17 cellular contexts compared by ENCODE assay signal in genomic region chr1:91828583-91829281, GRCh38. TPM values are rescaled to one million over a fixed set of nuclear protein-coding genes. Genes with fewer than 3 reads are reported as not detected.
A peak's percentile ranks its signal among the peaks of the same experiment; 100 is the strongest.
DNase-seq lines count a peak whose midpoint lies in the region; ATAC-seq and TF ChIP-seq lines count a peak whose summit lies in the region.
"Had no signal": no experiment of that assay in that cellular context is flagged by ENCODE, and none has a peak within 500 bp of the region (broad histone marks: within the 10 kb centered on the region; RNA-seq: fewer than 3 reads in every experiment).

No MANE protein-coding gene starts in this region.

- DNase-seq in heart right ventricle (no peak), left ventricle myocardium superior (no peak), epithelial cell of esophagus (ENCODE audit: low read depth) (peak; percentile 12), upper lobe of left lung (no peak), SW 1271 (lab: John Stamatoyannopoulos, UW) (no peak)
- no peak for DNase-seq in activated naive CD8-positive, alpha-beta T cell treated with anti-CD3 and anti-CD28 coated beads for 36 hours
- DNase-seq: activated B cell treated with CpG ODN at 0.5 μM for 24 hours; activated gamma-delta T cell treated with Interleukin-2 at 50 U/mL for 16 hours; CD4-positive, CD25-positive, alpha-beta regulatory T cell; GDM1; NCI-H2081 treated with DMSO at 0.1 percent for 48 hours; NCI-H774; stimulated activated CD4-positive, alpha-beta T cell treated with anti-CD3 and anti-CD28 coated beads, Interleukin-4, amount 100 ng/mL, for 4 hours; upper lobe of right lung had no signal

- H3K4me3 Mint-ChIP-seq in activated naive CD8-positive, alpha-beta T cell treated with anti-CD3 and anti-CD28 coated beads for 36 hours, result no peak overlapping the region
- H3K4me3 Mint-ChIP-seq: activated B cell treated with CpG ODN at 0.5 μM for 24 hours, neural crest cell had no signal

- no peak overlapping the region for H3K9ac ChIP-seq in muscle layer of colon (ENCODE audit: low read length)

- H3K27me3 ChIP-seq in heart right ventricle (no peaks in the 10 kb centered on the region), muscle layer of colon (ENCODE audit: control insufficient read depth in 1 of 2, insufficient read depth in 2 of 2, low read length in 2 of 2) (no peaks in the 10 kb centered on the region), upper lobe of left lung (no peaks in the 10 kb centered on the region)
- H3K27me3 ChIP-seq: upper lobe of right lung had no signal

- H3K4me1 Mint-ChIP-seq in activated naive CD8-positive, alpha-beta T cell treated with anti-CD3 and anti-CD28 coated beads for 36 hours, result peaks cover 10% of the 10 kb centered on the region
- H3K4me1 Mint-ChIP-seq: activated B cell treated with CpG ODN at 0.5 μM for 24 hours had no signal

- no peaks in the 10 kb centered on the region for H3K9me3 ChIP-seq in heart right ventricle
- H3K9me3 ChIP-seq in muscle layer of colon (ENCODE audit: low read length), result no peaks in the 10 kb centered on the region
- no peaks in the 10 kb centered on the region for H3K9me3 ChIP-seq in upper lobe of left lung
- H3K9me3 ChIP-seq: upper lobe of right lung had no signal

- TF ChIP-seq CTCF in heart right ventricle (IDR thresholded peaks at IDR 0.05) (no peak), epithelial cell of esophagus (IDR thresholded peaks at IDR 0.05; ENCODE audit: insufficient read depth, low read depth, low read length, missing control alignments) (no peak), upper lobe of left lung (IDR thresholded peaks at IDR 0.05) (no peak)

- no peaks in the 10 kb centered on the region for H3K36me3 Mint-ChIP-seq in activated naive CD8-positive, alpha-beta T cell treated with anti-CD3 and anti-CD28 coated beads for 36 hours

- intact Hi-C loops in heart right ventricle (cut with DNase I) (loop anchor here in 2 of 10 donors (10.0 kb wide), 3 partner anchors 94 to 244 kb away; no protein-coding TSS in a partner anchor), left ventricle myocardium superior (cut with micrococcal nuclease) (loop anchor here (10.0 kb wide), 1 partner anchor 56 kb away; the partner anchor contains the start of gene TGFBR3)

- H3K27me3 Mint-ChIP-seq in activated naive CD8-positive, alpha-beta T cell treated with anti-CD3 and anti-CD28 coated beads for 36 hours, result no peaks in the 10 kb centered on the region
- H3K27me3 Mint-ChIP-seq: activated B cell treated with CpG ODN at 0.5 μM for 24 hours; CD4-positive, CD25-positive, alpha-beta regulatory T cell had no signal

- no peaks in the 10 kb centered on the region for H3K36me3 ChIP-seq in heart right ventricle
- H3K36me3 ChIP-seq in muscle layer of colon (ENCODE audit: insufficient read depth, low read length), result no peaks in the 10 kb centered on the region
- no peaks in the 10 kb centered on the region for H3K36me3 ChIP-seq in upper lobe of left lung
- H3K36me3 ChIP-seq: upper lobe of right lung had no signal

- H3K9me3 Mint-ChIP-seq in activated naive CD8-positive, alpha-beta T cell treated with anti-CD3 and anti-CD28 coated beads for 36 hours, result no peaks in the 10 kb centered on the region
- H3K9me3 Mint-ChIP-seq: activated B cell treated with CpG ODN at 0.5 μM for 24 hours; CD4-positive, CD25-positive, alpha-beta regulatory T cell; neural crest cell had no signal

- TF ChIP-seq EP300 in upper lobe of left lung (IDR thresholded peaks at IDR 0.05), result no peak

- TF ChIP-seq POLR2A in upper lobe of left lung (IDR thresholded peaks at IDR 0.05), result no peak

- H3K4me3 ChIP-seq in heart right ventricle (no peak overlapping the region), epithelial cell of esophagus (ENCODE audit: low read length) (no peak overlapping the region), muscle layer of colon (ENCODE audit: low read depth in 1 of 2, low read length in 2 of 2) (no peak overlapping the region), upper lobe of left lung (no peak overlapping the region)
- H3K4me3 ChIP-seq: upper lobe of right lung had no signal

- H3K27ac ChIP-seq in heart right ventricle (peak overlapping the region in 8 of 10 donors; percentile 56 to 88 (median 86)), muscle layer of colon (ENCODE audit: low read depth, low read length) (peak overlapping the region; percentile 71), upper lobe of left lung (peak overlapping the region in 3 of 4 donors; percentile 13 to 60 (median 20))
- H3K27ac ChIP-seq: upper lobe of right lung had no signal

- no peak overlapping the region for H3K27ac Mint-ChIP-seq in activated naive CD8-positive, alpha-beta T cell treated with anti-CD3 and anti-CD28 coated beads for 36 hours
- H3K27ac Mint-ChIP-seq: activated B cell treated with CpG ODN at 0.5 μM for 24 hours had no signal

- 78% methylated on average over 9 of the region's 9 CpGs for WGBS in heart right ventricle, 2 donors
- WGBS in upper lobe of left lung, 2 donors, result 65 to 69% methylated on average over 9 of the region's 9 CpGs

- no peak for ATAC-seq in heart right ventricle
- no peak for ATAC-seq in left ventricle myocardium superior
- ATAC-seq in upper lobe of left lung (ENCODE audit: low FRiP score in 2 of 2), result no peak
- ATAC-seq in GM21381 (IDR thresholded peaks at IDR 0.05; ENCODE audit: unreplicated experiment), result no peak

- H3K4me1 ChIP-seq in heart right ventricle (peaks cover 17 to 58% (median 42%) of the 10 kb centered on the region in 9 donors), muscle layer of colon (ENCODE audit: insufficient read depth, low read length) (peaks cover 65% of the 10 kb centered on the region), upper lobe of left lung (peaks cover 27 to 46% (median 36%) of the 10 kb centered on the region in 4 donors)

RNA-seq across cellular contexts. Expression of gene TGFBR3, which starts 57.2 kb away (rescaled TPM):
- total RNA-seq in heart right ventricle, result 10 to 100 TPM; 11.9 to 36.7 (median 26.4) TPM
- 10 to 100 TPM in 1 of 2 donors, 1 to 10 TPM in 1; 6.6 to 11.2 TPM for polyA plus RNA-seq in heart right ventricle
- total RNA-seq in left ventricle myocardium superior, result 26.2 TPM
- 10 to 100 TPM; 33.5 to 78.3 (median 57.1) TPM for total RNA-seq in upper lobe of left lung
- 1 to 10 TPM; 4.4 to 4.7 TPM for total RNA-seq in activated naive CD8-positive, alpha-beta T cell treated with anti-CD3 and anti-CD28 coated beads for 36 hours

Comparison
In these comparisons a context has a peak if more than half of its experiments do, and no peak if none do; other contexts are left out.
1. H3K27ac ChIP-seq: peak in every context shown above with its lines; median percentile 86 in heart right ventricle; 71 in muscle layer of colon; 20 in upper lobe of left lung.